In genomic region chr13:52201439-52202193, GRCh38 we compare ENCODE assay signal across 8 cellular contexts. TPM values are rescaled to one million over a fixed set of nuclear protein-coding genes. Genes with fewer than 3 reads are reported as not detected.
A peak's percentile ranks its signal among the peaks of the same experiment; 100 is the strongest.
DNase-seq lines count a peak whose midpoint lies in the region; ATAC-seq and TF ChIP-seq lines count a peak whose summit lies in the region.
"Not testable (repeated sequence)": the region's sequence is repeated elsewhere in the genome, so short reads cannot be mapped to it uniquely, and the experiment has no call there.

No MANE protein-coding gene starts in this region.

- intact Hi-C loops in upper lobe of right lung (cut with DNase I), result not testable (repeated sequence)

- not testable (repeated sequence) for H2BK12ac ChIP-seq in mesenchymal stem cell (ENCODE audit: low read length in 2 of 2)

- DNase-seq in NCI-H1694 treated with DMSO at 0.1 percent for 48 hours (lab: John Stamatoyannopoulos, UW), result peak; percentile 16
- peak; percentile 42 for DNase-seq in SK-N-SH
- DNase-seq in astrocyte of the spinal cord (ENCODE audit: low read depth, low spot score), result peak; percentile 58
- peak; percentile 28 to 70 for DNase-seq in foreskin fibroblast
- DNase-seq in mesenchymal stem cell, result peak; percentile 67
- DNase-seq in upper lobe of right lung, result not testable (repeated sequence)

- not testable (repeated sequence) for H3K9me2 ChIP-seq in DOHH2 (replicated peaks; ENCODE audit: control insufficient read depth, low read length); SK-N-SH

- 66% methylated on average over 12 of the region's 12 CpGs for WGBS in SK-N-SH (ENCODE audit: low lambda C conversion rate)
- WGBS in mesenchymal stem cell, result 74% methylated on average over 12 of the region's 12 CpGs

- not testable (repeated sequence) for H4K91ac ChIP-seq in mesenchymal stem cell (ENCODE audit: low read length)

- peak; percentile 85 for ATAC-seq in upper lobe of right lung

- CTCF ChIA-PET in HEK293 (lab: Yijun Ruan, JAX), result interaction anchor here (0.6 to 1.1 kb wide), 7 partner anchors 10 to 1060 kb away, joined by 3 to 4 read pairs (median 3); partner anchors contain the start of gene VPS36
- CTCF ChIA-PET in SK-N-SH (lab: Yijun Ruan, JAX), result interaction anchor here (1.1 to 1.9 kb wide), 9 partner anchors 16 to 391 kb away, joined by 3 to 6 read pairs (median 4); partner anchors contain the start of genes NEK5 and VPS36

- not testable (repeated sequence) for H2BK5ac ChIP-seq in mesenchymal stem cell (ENCODE audit: low read depth, low read length, poor library complexity, severe bottlenecking)

- H3K18ac ChIP-seq in mesenchymal stem cell (ENCODE audit: low read depth in 1 of 2, low read length in 2 of 2), result not testable (repeated sequence)

- not testable (repeated sequence) for H2AK5ac ChIP-seq in mesenchymal stem cell (ENCODE audit: low read length, severe bottlenecking)

- H2BK15ac ChIP-seq in mesenchymal stem cell (ENCODE audit: low read depth, poor library complexity, severe bottlenecking), result not testable (repeated sequence)

- H3K4me2 ChIP-seq in DOHH2 (ENCODE audit: low read length); SK-N-SH; mesenchymal stem cell (ENCODE audit: low read length, poor library complexity, severe bottlenecking): not testable (repeated sequence)

- H3K9ac ChIP-seq in SK-N-SH; mesenchymal stem cell (ENCODE audit: low read length): not testable (repeated sequence)

- H2AFZ ChIP-seq in SK-N-SH (ENCODE audit: low read depth); mesenchymal stem cell (ENCODE audit: low read depth, low read length): not testable (repeated sequence)

- not testable (repeated sequence) for H4K20me1 ChIP-seq in DOHH2 (ENCODE audit: control insufficient read depth, insufficient read depth, low read depth, low read length); SK-N-SH (ENCODE audit: insufficient read depth)

- H3K4ac ChIP-seq in mesenchymal stem cell (ENCODE audit: low read depth in 1 of 2, low read length in 2 of 2), result not testable (repeated sequence)

- not testable (repeated sequence) for H2BK120ac ChIP-seq in mesenchymal stem cell (ENCODE audit: low read depth, low read length)

- not testable (repeated sequence) for H3K79me2 ChIP-seq in DOHH2 (ENCODE audit: control insufficient read depth, low read length); SK-N-SH (ENCODE audit: insufficient read depth)

- POLR2A ChIA-PET in HEK293 (lab: Yijun Ruan, JAX); SK-N-SH (lab: Yijun Ruan, JAX): not testable (repeated sequence)

- H3K4me1 ChIP-seq in DOHH2 (ENCODE audit: control insufficient read depth, low read length); HEK293 (ENCODE audit: control insufficient read depth, insufficient read depth, low read length); SK-N-SH (ENCODE audit: control insufficient read depth in 1 of 2, insufficient read depth in 2 of 2, low read depth in 1 of 2, low read length in 1 of 2); mesenchymal stem cell (ENCODE audit: control insufficient read depth, insufficient read depth, low read depth, low read length); upper lobe of right lung: not testable (repeated sequence)

- H3K27me3 ChIP-seq in DOHH2 (ENCODE audit: control insufficient read depth, low read length); SK-N-SH (ENCODE audit: insufficient read depth); mesenchymal stem cell (ENCODE audit: control insufficient read depth in 1 of 2, insufficient read depth in 1 of 2, low read length in 2 of 2); upper lobe of right lung: not testable (repeated sequence)

- not testable (repeated sequence) for H3F3A ChIP-seq in DOHH2 (ENCODE audit: control insufficient read depth, insufficient read depth); SK-N-SH (replicated peaks; ENCODE audit: insufficient read depth)

- not testable (repeated sequence) for H3K36me3 ChIP-seq in DOHH2 (ENCODE audit: control insufficient read depth, low read length); HEK293 (ENCODE audit: control insufficient read depth in 2 of 2, insufficient read depth in 1 of 2, low read length in 2 of 2); SK-N-SH (replicated peaks in 1 of 2; ENCODE audit: control insufficient read depth in 1 of 2, insufficient read depth in 2 of 2, low read length in 1 of 2); mesenchymal stem cell (ENCODE audit: control insufficient read depth in 1 of 2, insufficient read depth in 2 of 2, low read depth in 1 of 2, low read length in 2 of 2); upper lobe of right lung

- H3K4me3 ChIP-seq in DOHH2 (ENCODE audit: low read length); HEK293 (ENCODE audit: low read depth, low read length); SK-N-SH (ENCODE audit: low read depth in 2 of 2, low read length in 1 of 2); astrocyte of the spinal cord (ENCODE audit: low read depth, low read length); foreskin fibroblast (ENCODE audit: low read depth in 1 of 2, low read length in 2 of 2); mesenchymal stem cell (ENCODE audit: insufficient read depth in 1 of 2, low read depth in 1 of 2, low read length in 2 of 2); upper lobe of right lung: not testable (repeated sequence)

- not testable (repeated sequence) for H4K8ac ChIP-seq in mesenchymal stem cell (ENCODE audit: low read length)

- not testable (repeated sequence) for H3K27ac ChIP-seq in DOHH2 (ENCODE audit: low read depth, low read length); HEK293 (ENCODE audit: extremely low read depth, low read depth, low read length); SK-N-SH (ENCODE audit: low read depth in 2 of 2, low read length in 1 of 2); mesenchymal stem cell (ENCODE audit: low read length, poor library complexity, severe bottlenecking); upper lobe of right lung

- TF ChIP-seq EP300 in SK-N-SH (IDR thresholded peaks at IDR 0.05; ENCODE audit: borderline replicate concordance in 1 of 2, low read depth in 1 of 2, low read length in 1 of 2), result not testable (repeated sequence)

- H3K14ac ChIP-seq in mesenchymal stem cell (ENCODE audit: low read length in 2 of 2), result not testable (repeated sequence)

- not testable (repeated sequence) for H3K9me3 ChIP-seq in DOHH2 (ENCODE audit: control insufficient read depth, insufficient read depth, low read length); HEK293 (ENCODE audit: control insufficient read depth, insufficient read depth, low read depth, low read length); SK-N-SH; mesenchymal stem cell (ENCODE audit: control insufficient read depth, low read length); upper lobe of right lung

- in situ Hi-C loops in astrocyte of the spinal cord (cut with HindIII; ENCODE audit: low sequenced_read_pairs), result not testable (repeated sequence)

- H3K23ac ChIP-seq in mesenchymal stem cell (ENCODE audit: low read length in 2 of 2), result not testable (repeated sequence)

- H3K79me1 ChIP-seq in mesenchymal stem cell (replicated peaks; ENCODE audit: low read length, poor library complexity, severe bottlenecking), result not testable (repeated sequence)

- TF ChIP-seq RAD21 in SK-N-SH (IDR thresholded peaks at IDR 0.05; ENCODE audit: low read length), result peak; percentile 74

- TF ChIP-seq CTCF in DOHH2 (IDR thresholded peaks at IDR 0.05; ENCODE audit: low read depth, low read length, poor library complexity, severe bottlenecking) (peak; percentile 18), SK-N-SH (IDR thresholded peaks at IDR 0.05) (peak; percentile 60), astrocyte of the spinal cord (IDR thresholded peaks at IDR 0.05; ENCODE audit: low read depth, low read length) (peak; percentile 36), foreskin fibroblast (IDR thresholded peaks at IDR 0.05; ENCODE audit: low read depth, low read length) (peak; percentile 15), upper lobe of right lung (IDR thresholded peaks at IDR 0.05) (peak; percentile 55)
- not testable (repeated sequence) for TF ChIP-seq CTCF in HEK293 (tag by site-specific recombination; IDR thresholded peaks at IDR 0.05)

TF ChIP-seq in HEK293, 187 proteins besides CTCF, POLR2A, EP300 and RAD21:
- TF ChIP-seq ZNF654 (tag by site-specific recombination; IDR thresholded peaks at IDR 0.05; ENCODE audit: low read depth), result peak; percentile 46
- TF ChIP-seq ZNF660 (tag by site-specific recombination; IDR thresholded peaks at IDR 0.05), result 0 out of 2 replicates have a peak, but pooled peaks have one; percentile 28

TF ChIP-seq in SK-N-SH, 30 proteins besides CTCF, POLR2A, EP300 and RAD21:
- peak; percentile 48; the same call in 1 of the 2 replicates for TF ChIP-seq SMC3 (IDR thresholded peaks at IDR 0.05; ENCODE audit: low read depth, low read length)

RNA-seq across cellular contexts. Expression of gene NEK3, which starts 42.2 kb away (rescaled TPM):
- 12.7 and 19.5 TPM in 2 replicates for polyA plus RNA-seq in SK-N-SH (2012; rRNA removed)
- polyA plus RNA-seq in SK-N-SH (2012; cell fraction: cytosol; rRNA removed), result 12.5 and 17.3 TPM in 2 replicates
- 41.2 and 52.6 TPM in 2 replicates for polyA plus RNA-seq in SK-N-SH (2012; cell fraction: nucleus; rRNA removed)
- 14.3 TPM for polyA plus RNA-seq in mesenchymal stem cell (2013, experiment 1 of 2)
- polyA plus RNA-seq in mesenchymal stem cell (2013, experiment 2 of 2), result 12.9 TPM
- total RNA-seq in upper lobe of right lung, result 11.7 TPM
